9 cellular contexts compared by ENCODE assay signal in the genomic region with DNA sequence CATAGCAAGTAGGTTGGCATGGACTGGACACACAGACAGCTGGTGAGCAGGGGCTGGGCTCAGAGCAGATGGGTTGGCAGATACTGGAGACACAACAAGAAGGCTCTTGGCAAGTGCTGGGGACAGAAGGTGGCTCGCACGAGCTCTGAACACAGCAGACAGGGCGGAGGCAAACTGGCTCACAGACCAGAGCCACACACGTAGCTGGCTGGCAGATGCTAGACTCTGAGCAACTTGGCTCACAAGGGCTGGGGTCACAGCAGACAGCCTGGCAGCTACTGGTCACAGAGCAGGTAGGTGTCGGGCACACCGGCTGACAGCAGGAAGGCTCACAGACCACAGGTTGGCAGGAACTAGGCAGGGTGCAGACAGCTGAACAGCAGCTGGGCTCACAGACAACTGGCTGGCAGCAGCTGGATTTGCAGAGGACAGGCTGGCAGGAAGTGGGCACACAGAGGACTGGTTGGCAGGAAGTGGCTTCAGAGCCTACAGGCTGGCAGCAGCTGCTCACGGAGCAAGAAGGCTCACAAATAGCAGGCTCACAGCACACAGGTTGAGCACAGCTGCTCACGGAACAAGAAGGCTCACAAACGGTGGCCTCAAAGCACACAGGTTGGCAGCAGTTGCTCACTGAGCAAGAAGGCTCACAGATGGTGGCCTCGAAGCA. TPM values are rescaled to one million over a fixed set of nuclear protein-coding genes. Genes with fewer than 3 reads are reported as not detected.
DNase-seq lines count a peak whose midpoint lies in the region; ATAC-seq, FAIRE-seq and TF ChIP-seq lines count a peak whose summit lies in the region.
"Had no signal": no experiment of that assay in that cellular context is flagged by ENCODE, and none has a peak within 500 bp of the region (broad histone marks: within the 10 kb centered on the region; RNA-seq: fewer than 3 reads in every experiment).

No MANE protein-coding gene starts in this region.

- DNase-seq in activated CD4-positive, alpha-beta T cell treated with anti-CD3 and anti-CD28 coated beads, Interleukin-2, amount 50 U/mL, for 4 hours: peak; percentile 41 to 51
- DNase-seq in foreskin melanocyte (peak; percentile 19), ACHN (no peak), GM12891 (ENCODE audit: insufficient read length, low spot score) (no peak)
- peak; percentile 23 to 32 for DNase-seq in stimulated activated CD4-positive, alpha-beta T cell treated with anti-CD3 and anti-CD28 coated beads, Interleukin-1b, Interleukin-23, amount 100 ng/mL, for 4 hours (ENCODE audit: low read depth in 2 of 2)

- in situ Hi-C loops in ACHN (cut with HindIII; ENCODE audit: low pct_ligation_motif_present, low pct_unique_long_range_greater_than_20kb, low sequenced_read_pairs): no loop called here

- H3K4me1 ChIP-seq in BLaER1 treated with 17β-estradiol and CSF1 and Interleukin-3, amounts not matched to agents 10 nM and 100 nM: peaks cover 29 to 38% (median 34%) of the 10 kb centered on the region in 10 experiments
- peaks cover 10% of the 10 kb centered on the region for H3K4me1 ChIP-seq in KMS-11 (ENCODE audit: low read depth, poor library complexity, severe bottlenecking)
- H3K4me1 ChIP-seq: adrenal gland had no signal

- H2AFZ ChIP-seq in KMS-11 (ENCODE audit: low read depth): peak overlapping the region; percentile 48; the same call in 1 of the 2 replicates

- no peaks in the 10 kb centered on the region for H4K20me1 ChIP-seq in BLaER1 treated with 17β-estradiol and CSF1 and Interleukin-3, amounts not matched to agents 10 nM and 100 nM
- H4K20me1 ChIP-seq in KMS-11 (ENCODE audit: insufficient read depth): no peaks in the 10 kb centered on the region

- TF ChIP-seq POLR2A in GM12891 (IDR thresholded peaks at IDR 0.05; ENCODE audit: low read depth, low read length): no peak

- peak overlapping the region; percentile 28 to 90 (median 77); a peak in 21 of 22 replicates for H3K27ac ChIP-seq in BLaER1 treated with 17β-estradiol and CSF1 and Interleukin-3, amounts not matched to agents 10 nM and 100 nM
- no peak overlapping the region for H3K27ac ChIP-seq in KMS-11
- H3K27ac ChIP-seq: adrenal gland had no signal

- H3K36me3 ChIP-seq in BLaER1 treated with 17β-estradiol and CSF1 and Interleukin-3, amounts not matched to agents 10 nM and 100 nM: no peaks in the 10 kb centered on the region
- no peaks in the 10 kb centered on the region for H3K36me3 ChIP-seq in KMS-11 (ENCODE audit: insufficient read depth)
- H3K36me3 ChIP-seq: adrenal gland had no signal

- H3K4me3 ChIP-seq in BLaER1 treated with 17β-estradiol and CSF1 and Interleukin-3, amounts not matched to agents 10 nM and 100 nM: peak overlapping the region in 8 of 10 experiments; percentile 22 to 46 (median 25); a peak in 12 of 20 replicates
- H3K4me3 ChIP-seq in KMS-11 (IDR thresholded peaks at IDR 0.05; ENCODE audit: insufficient read depth, low read depth, low read length): no peak overlapping the region
- H3K4me3 ChIP-seq: adrenal gland had no signal

- peak overlapping the region; percentile 76 to 95 (median 88) for H3K4me2 ChIP-seq in BLaER1 treated with 17β-estradiol and CSF1 and Interleukin-3, amounts not matched to agents 10 nM and 100 nM
- peak overlapping the region; percentile 25; the same call in 1 of the 2 replicates for H3K4me2 ChIP-seq in KMS-11

- H3K9me3 ChIP-seq in BLaER1 treated with 17β-estradiol and CSF1 and Interleukin-3, amounts not matched to agents 10 nM and 100 nM (replicated peaks in 1 of 11): 0 out of 22 replicates have a peak, but pooled peaks cover 0 to 8% (median 0%) of the 10 kb centered on the region in 11 experiments
- H3K9me3 ChIP-seq: adrenal gland had no signal

- TF ChIP-seq CTCF in KMS-11 (conservative IDR thresholded peaks at IDR 0.05; ENCODE audit: low read depth, low read length): no peak

- ATAC-seq in GM19452 (IDR thresholded peaks at IDR 0.05; ENCODE audit: unreplicated experiment): no peak

- FAIRE-seq in GM12891 (lab: Jason Lieb, UNC): no peak

- H3K27me3 ChIP-seq in BLaER1 treated with 17β-estradiol and CSF1 and Interleukin-3, amounts not matched to agents 10 nM and 100 nM: no peaks in the 10 kb centered on the region
- H3K27me3 ChIP-seq in KMS-11 (ENCODE audit: insufficient read depth, low read depth): no peaks in the 10 kb centered on the region
- H3K27me3 ChIP-seq: adrenal gland had no signal

- no peaks in the 10 kb centered on the region for H3K79me2 ChIP-seq in KMS-11 (ENCODE audit: insufficient read depth, low read depth)

- peak overlapping the region in 10 of 11 experiments; percentile 31 to 78 (median 66); a peak in 19 of 22 replicates for H3K9ac ChIP-seq in BLaER1 treated with 17β-estradiol and CSF1 and Interleukin-3, amounts not matched to agents 10 nM and 100 nM
- no peak overlapping the region for H3K9ac ChIP-seq in KMS-11

TF ChIP-seq in GM12891, 5 proteins besides CTCF, POLR2A, EP300 and RAD21:
- TF ChIP-seq PAX5 (IDR thresholded peaks at IDR 0.05; ENCODE audit: insufficient read depth, low read length, severe bottlenecking) (no peak), POLR2AphosphoS5 (IDR thresholded peaks at IDR 0.05; ENCODE audit: low read depth, low read length) (no peak), TAF1 (IDR thresholded peaks at IDR 0.05; ENCODE audit: low read depth, low read length) (no peak), POU2F2 (IDR thresholded peaks at IDR 0.05; ENCODE audit: low read depth, low read length) (no peak), SPI1 (IDR thresholded peaks at IDR 0.05; ENCODE audit: low read depth, low read length) (no peak)

RNA-seq across cellular contexts. Expression of a gene that starts 0.7 kb away (rescaled TPM):
- polyA plus RNA-seq in GM12891 (2012; ENCODE audit: low read depth, missing spikeins): not detected
- polyA plus RNA-seq: adrenal gland had no signal

RNA-seq across cellular contexts. Expression of a gene that starts 5.7 kb away (rescaled TPM):
- polyA plus RNA-seq in GM12891 (2012; ENCODE audit: low read depth, missing spikeins): not detected
- polyA plus RNA-seq: adrenal gland had no signal

RNA-seq across cellular contexts. Expression of a gene that starts 7.1 kb away (rescaled TPM):
- polyA plus RNA-seq in GM12891 (2012; ENCODE audit: low read depth, missing spikeins): not detected
- polyA plus RNA-seq: adrenal gland had no signal

RNA-seq across cellular contexts. Expression of a gene that starts 32.9 kb away (rescaled TPM):
- polyA plus RNA-seq in GM12891 (2012; ENCODE audit: low read depth, missing spikeins): not detected
- polyA plus RNA-seq: adrenal gland had no signal

RNA-seq across cellular contexts. Expression of a gene that starts 42.2 kb away (rescaled TPM):
- polyA plus RNA-seq in GM12891 (2012; ENCODE audit: low read depth, missing spikeins): not detected
- polyA plus RNA-seq: adrenal gland had no signal

Comparison
In these comparisons a context has a peak if more than half of its experiments do, and no peak if none do; other contexts are left out.
1. DNase-seq: peak in activated CD4-positive, alpha-beta T cell treated with anti-CD3 and anti-CD28 coated beads, Interleukin-2, amount 50 U/mL, for 4 hours (2 of 2), foreskin melanocyte (single experiment) and stimulated activated CD4-positive, alpha-beta T cell treated with anti-CD3 and anti-CD28 coated beads, Interleukin-1b, Interleukin-23, amount 100 ng/mL, for 4 hours (2 of 2); none in ACHN (single experiment) and GM12891 (single experiment).